Comparison of ENCODE assay signal across 9 cellular contexts in genomic region chr6:78131521-78131920, GRCh38.
"Had no signal": no experiment of that assay in that cellular context is flagged by ENCODE, and none has a peak within 500 bp of the region (broad histone marks: within the 10 kb centered on the region; RNA-seq: fewer than 3 reads in every experiment).

No MANE protein-coding gene starts in this region.

- H3K27ac ChIP-seq: GM23248, HL-60 had no signal

- H3K4me1 ChIP-seq: HAP-1 had no signal

- H3K9me3 ChIP-seq: HAP-1 had no signal

- H3K4me3 ChIP-seq: GM23248, HAP-1 had no signal

- H3K27ac Mint-ChIP-seq: HFFc6, IgD-negative memory B cell had no signal

- DNase-seq: GM23248, GOT3, H7, HFFc6, KBM-7 had no signal

- H3K27me3 Mint-ChIP-seq: IgD-negative memory B cell had no signal

- H2AFZ ChIP-seq: GM23248 had no signal

- H3K4me3 Mint-ChIP-seq: HFFc6, IgD-negative memory B cell had no signal

- H3K36me3 ChIP-seq: HAP-1 had no signal

- ATAC-seq: HCT116 had no signal

- H3K9ac ChIP-seq: GM23248 had no signal
